Comparison of ENCODE assay signal across 8 cellular contexts in the genomic region with DNA sequence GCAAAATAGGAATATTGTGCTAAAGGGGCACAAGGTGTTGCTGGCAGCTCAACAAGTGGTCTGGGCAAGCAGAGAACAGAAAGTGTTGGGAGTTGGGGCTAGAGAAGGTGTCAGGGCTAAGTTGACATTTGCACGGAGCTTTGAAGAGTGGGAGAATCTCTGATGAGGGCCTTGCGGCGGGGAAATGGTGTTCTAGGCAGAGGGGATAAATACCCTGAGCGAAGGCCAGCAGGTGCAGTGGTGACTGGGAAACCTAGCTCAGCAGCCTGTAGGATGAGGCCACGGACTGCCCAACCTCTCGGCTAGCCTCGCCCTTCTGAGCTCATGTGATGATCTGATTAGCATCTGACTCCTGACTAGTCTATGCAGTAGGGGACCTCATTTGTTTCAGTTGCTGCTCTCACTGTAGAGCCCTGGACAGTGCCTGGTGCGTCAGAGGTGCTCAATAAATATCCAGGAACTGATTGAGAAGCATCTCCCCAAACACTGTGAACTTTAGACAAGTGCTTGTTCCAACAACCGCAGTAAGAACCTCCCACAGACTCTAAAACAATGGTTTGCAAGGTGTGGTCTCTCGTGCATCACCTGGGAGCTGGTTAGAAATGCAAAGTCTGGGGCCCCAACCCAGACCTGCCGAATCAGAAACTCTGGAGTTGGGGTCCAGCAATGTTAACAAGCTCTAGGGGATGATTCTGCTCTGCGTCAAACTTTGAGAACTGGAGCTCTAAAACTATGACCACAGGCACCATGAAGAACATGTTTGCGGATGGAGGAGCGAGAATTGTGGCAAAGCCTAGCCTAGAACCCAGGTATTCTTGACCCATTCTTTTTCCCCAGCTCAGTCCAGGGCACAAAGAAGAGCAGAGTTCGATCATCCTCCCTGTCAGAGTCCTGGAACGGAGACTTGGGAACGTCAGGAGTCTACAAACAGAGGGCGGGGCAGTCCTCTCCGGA. TPM values are rescaled to one million over a fixed set of nuclear protein-coding genes. Genes with fewer than 3 reads are reported as not detected.
DNase-seq lines count a peak whose midpoint lies in the region; ATAC-seq and TF ChIP-seq lines count a peak whose summit lies in the region.

No MANE protein-coding gene starts in this region.

- peaks cover 3% of the 10 kb centered on the region for H3K4me1 Mint-ChIP-seq in activated T-helper 2 cell treated with anti-CD3 and anti-CD28 coated beads, Interferon-gamma antibody, Interleukin-2, Interleukin-4, amounts not matched to agents 10 μg/mL and 5 μg/mL and 100 μg/mL, durations not matched to agents 14 hours and 24 hours and 36 hours (ENCODE audit: low read depth)
- H3K4me1 Mint-ChIP-seq in type B pancreatic cell (ENCODE audit: unreplicated experiment), result peaks cover 40% of the 10 kb centered on the region

- H3K27me3 Mint-ChIP-seq in activated T-helper 2 cell treated with anti-CD3 and anti-CD28 coated beads, Interferon-gamma antibody, Interleukin-2, Interleukin-4, amounts not matched to agents 10 μg/mL and 5 μg/mL and 100 μg/mL, durations not matched to agents 14 hours and 24 hours and 36 hours (ENCODE audit: low read depth), result peaks cover 45% of the 10 kb centered on the region
- H3K27me3 Mint-ChIP-seq in type B pancreatic cell, result peaks cover 22% of the 10 kb centered on the region

- intact Hi-C loops in activated T-helper 2 cell treated with anti-CD3 and anti-CD28 coated beads, Interferon-gamma antibody, Interleukin-2, Interleukin-4, amounts not matched to agents 10 μg/mL and 5 μg/mL and 100 μg/mL, durations not matched to agents 14 hours and 24 hours and 36 hours (cut with micrococcal nuclease), result no loop called here
- intact Hi-C loops in right lobe of liver (cut with DNase I), result no loop called here

- H3K4me1 ChIP-seq in HEK293 (ENCODE audit: control insufficient read depth, insufficient read depth, low read length) (peaks cover 6% of the 10 kb centered on the region), right lobe of liver (peaks cover 0 to 11% (median 0%) of the 10 kb centered on the region in 4 donors)

- TF ChIP-seq CTCF in 22Rv1 (IDR thresholded peaks at IDR 0.05), result no peak
- no peak for TF ChIP-seq CTCF in HEK293 (tag by site-specific recombination; IDR thresholded peaks at IDR 0.05)
- TF ChIP-seq CTCF in right lobe of liver (IDR thresholded peaks at IDR 0.05), result no peak
- no peak for TF ChIP-seq CTCF in type B pancreatic cell (conservative IDR thresholded peaks at IDR 0.05)

- 0 out of 2 replicates have a peak overlapping the region, but pooled peaks have one; percentile 18 for H3K4me3 ChIP-seq in HEK293 (ENCODE audit: low read depth, low read length)
- H3K4me3 ChIP-seq in right lobe of liver, result peak overlapping the region in 2 of 3 donors; percentile 51 to 58

- DNase-seq in activated T-helper 2 cell treated with anti-CD3 and anti-CD28 coated beads, Interferon-gamma antibody, Interleukin-2, Interleukin-4, amounts not matched to agents 10 μg/mL and 5 μg/mL and 100 μg/mL, durations not matched to agents 14 hours and 24 hours and 36 hours (ENCODE audit: low spot score), result no peak
- DNase-seq in right lobe of liver, result peak in 2 of 3 donors; percentile 35 to 44
- no peak for DNase-seq in type B pancreatic cell (ENCODE audit: extremely low spot score, unreplicated experiment)
- DNase-seq in NCI-H2171 treated with DMSO at 0.1 percent for 48 hours (lab: John Stamatoyannopoulos, UW), result no peak
- DNase-seq in NAMALWA (ENCODE audit: low spot score), result no peak

- no peaks in the 10 kb centered on the region for H3K36me3 ChIP-seq in HEK293 (ENCODE audit: control insufficient read depth in 2 of 2, insufficient read depth in 1 of 2, low read length in 2 of 2)
- H3K36me3 ChIP-seq in right lobe of liver, result no peaks in the 10 kb centered on the region

- H3K27ac ChIP-seq in 22Rv1, result peak overlapping the region; percentile 79
- H3K27ac ChIP-seq in HEK293 (ENCODE audit: extremely low read depth, low read depth, low read length), result no peak overlapping the region
- no peak overlapping the region for H3K27ac ChIP-seq in right lobe of liver

- WGBS in right lobe of liver (ENCODE audit: insufficient coverage, low coverage, low lambda C conversion rate, missing lambda C conversion rate), result 29% methylated on average over 13 of the region's 19 CpGs

- CTCF ChIA-PET in HEK293 (lab: Yijun Ruan, JAX), result interaction anchor here (0.7 to 5.7 kb wide), 15 partner anchors 9 to 85 kb away, joined by 3 to 27 read pairs (median 4); no protein-coding TSS in a partner anchor

- no peak overlapping the region for H3K27ac Mint-ChIP-seq in activated T-helper 2 cell treated with anti-CD3 and anti-CD28 coated beads, Interferon-gamma antibody, Interleukin-2, Interleukin-4, amounts not matched to agents 10 μg/mL and 5 μg/mL and 100 μg/mL, durations not matched to agents 14 hours and 24 hours and 36 hours
- H3K27ac Mint-ChIP-seq in type B pancreatic cell, result peak overlapping the region; percentile 92

- TF ChIP-seq POLR2A in right lobe of liver (IDR thresholded peaks at IDR 0.05), result no peak

- POLR2A ChIA-PET in HEK293 (lab: Yijun Ruan, JAX), result interaction anchor here (0.9 to 2.6 kb wide), 8 partner anchors 11 to 829 kb away, joined by 3 to 17 read pairs (median 4); a partner anchor contains a TSS

- no peaks in the 10 kb centered on the region for H3K9me3 Mint-ChIP-seq in activated T-helper 2 cell treated with anti-CD3 and anti-CD28 coated beads, Interferon-gamma antibody, Interleukin-2, Interleukin-4, amounts not matched to agents 10 μg/mL and 5 μg/mL and 100 μg/mL, durations not matched to agents 14 hours and 24 hours and 36 hours
- H3K9me3 Mint-ChIP-seq in type B pancreatic cell, result no peaks in the 10 kb centered on the region

- H3K4me3 Mint-ChIP-seq in activated T-helper 2 cell treated with anti-CD3 and anti-CD28 coated beads, Interferon-gamma antibody, Interleukin-2, Interleukin-4, amounts not matched to agents 10 μg/mL and 5 μg/mL and 100 μg/mL, durations not matched to agents 14 hours and 24 hours and 36 hours (ENCODE audit: low read depth), result peak overlapping the region; percentile 62
- peak overlapping the region; percentile 85 for H3K4me3 Mint-ChIP-seq in type B pancreatic cell

- H3K9me3 ChIP-seq in HEK293 (ENCODE audit: control insufficient read depth, insufficient read depth, low read depth, low read length) (no peaks in the 10 kb centered on the region), right lobe of liver (no peaks in the 10 kb centered on the region)

- no peak for ATAC-seq in right lobe of liver
- no peak for ATAC-seq in GM19351 (IDR thresholded peaks at IDR 0.05; ENCODE audit: unreplicated experiment)

- no peaks in the 10 kb centered on the region for H3K36me3 Mint-ChIP-seq in activated T-helper 2 cell treated with anti-CD3 and anti-CD28 coated beads, Interferon-gamma antibody, Interleukin-2, Interleukin-4, amounts not matched to agents 10 μg/mL and 5 μg/mL and 100 μg/mL, durations not matched to agents 14 hours and 24 hours and 36 hours (ENCODE audit: low read depth)
- peaks cover 3% of the 10 kb centered on the region for H3K36me3 Mint-ChIP-seq in type B pancreatic cell

- H3K27me3 ChIP-seq in right lobe of liver, result no peaks in the 10 kb centered on the region

TF ChIP-seq in HEK293, 187 proteins besides CTCF, POLR2A, EP300 and RAD21 (continues in another document):
- TF ChIP-seq ZNF341 (tag by site-specific recombination; IDR thresholded peaks at IDR 0.05; ENCODE audit: low read depth) (peak; percentile 42; the same call in 1 of the 2 replicates), ZNF138 (tag by site-specific recombination; IDR thresholded peaks at IDR 0.05; ENCODE audit: borderline replicate concordance) (no peak), ZNF629 (tag by site-specific recombination; IDR thresholded peaks at IDR 0.05) (peak; percentile 36), ZNF529 (tag by site-specific recombination; IDR thresholded peaks at IDR 0.05; ENCODE audit: insufficient replicate concordance) (no peak), SCRT1 (tag by site-specific recombination; IDR thresholded peaks at IDR 0.05; ENCODE audit: borderline replicate concordance) (peak; percentile 94)
- TF ChIP-seq, protein P1, sequence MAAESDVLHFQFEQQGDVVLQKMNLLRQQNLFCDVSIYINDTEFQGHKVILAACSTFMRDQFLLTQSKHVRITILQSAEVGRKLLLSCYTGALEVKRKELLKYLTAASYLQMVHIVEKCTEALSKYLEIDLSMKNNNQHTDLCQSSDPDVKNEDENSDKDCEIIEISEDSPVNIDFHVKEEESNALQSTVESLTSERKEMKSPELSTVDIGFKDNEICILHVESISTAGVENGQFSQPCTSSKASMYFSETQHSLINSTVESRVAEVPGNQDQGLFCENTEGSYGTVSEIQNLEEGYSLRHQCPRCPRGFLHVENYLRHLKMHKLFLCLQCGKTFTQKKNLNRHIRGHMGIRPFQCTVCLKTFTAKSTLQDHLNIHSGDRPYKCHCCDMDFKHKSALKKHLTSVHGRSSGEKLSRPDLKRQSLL (tag by site-specific recombination; IDR thresholded peaks at IDR 0.05), result peak; percentile 64; the same call in 1 of the 2 replicates

RNA-seq across cellular contexts. Expression of a gene that starts 0.9 kb away (rescaled TPM):
- total RNA-seq in activated T-helper 2 cell treated with anti-CD3 and anti-CD28 coated beads, Interferon-gamma antibody, Interleukin-2, Interleukin-4, amounts not matched to agents 10 μg/mL and 5 μg/mL and 100 μg/mL, durations not matched to agents 14 hours and 24 hours and 36 hours, result 0.11 and 0.16 TPM in 2 replicates
- total RNA-seq in right lobe of liver, result under 1 TPM in 3 of 6 experiments, not detected in 3; 0.12 to 0.55 (median 0.54) TPM
- 9.9 and 21.1 TPM in 2 replicates for total RNA-seq in type B pancreatic cell (ENCODE audit: low replicate concordance)

Comparison
In these comparisons a context has a peak if more than half of its experiments do, and no peak if none do; other contexts are left out.
1. DNase-seq: peak in right lobe of liver (2 of 3); none in activated T-helper 2 cell treated with anti-CD3 and anti-CD28 coated beads, Interferon-gamma antibody, Interleukin-2, Interleukin-4, amounts not matched to agents 10 μg/mL and 5 μg/mL and 100 μg/mL, durations not matched to agents 14 hours and 24 hours and 36 hours (single experiment), type B pancreatic cell (single experiment), NCI-H2171 treated with DMSO at 0.1 percent for 48 hours (single experiment) and NAMALWA (single experiment).